In genomic region chr1:146039844-146040194, GRCh38 we compare ENCODE assay signal across 8 cellular contexts. TPM values are rescaled to one million over a fixed set of nuclear protein-coding genes. Genes with fewer than 3 reads are reported as not detected.
DNase-seq lines count a peak whose midpoint lies in the region; ATAC-seq and TF ChIP-seq lines count a peak whose summit lies in the region.

No MANE protein-coding gene starts in this region.

- peaks cover 33% of the 10 kb centered on the region for H3K4me1 ChIP-seq in suprapubic skin

- H3K9me3 Mint-ChIP-seq in T-helper 1 cell treated with Interleukin-12 subunit alpha and Interleukin-12 subunit beta and Interleukin-4 antibody, amounts not matched to agents 30 μg/mL and 1 μg/mL, for 36 hours: no peaks in the 10 kb centered on the region
- H3K9me3 Mint-ChIP-seq in T-cell (no peaks in the 10 kb centered on the region), immature natural killer cell (peaks cover 0 to 2% (median 0%) of the 10 kb centered on the region in 6 donors)

- DNase-seq in T-helper 1 cell: no peak
- DNase-seq in T-cell: no peak
- no peak for DNase-seq in immature natural killer cell
- DNase-seq in suprapubic skin (ENCODE audit: low spot score in 2 of 2): peak in 1 of 2 donors; percentile 62

- 45% methylated on average over 9 of the region's 9 CpGs for WGBS in suprapubic skin

- H3K4me3 Mint-ChIP-seq in T-helper 1 cell treated with Interleukin-12 subunit alpha and Interleukin-12 subunit beta and Interleukin-4 antibody, amounts not matched to agents 30 μg/mL and 1 μg/mL, for 36 hours: peak overlapping the region; percentile 4
- H3K4me3 Mint-ChIP-seq in T-cell (peak overlapping the region in 2 of 3 donors; percentile 18 to 96), immature natural killer cell (peak overlapping the region in 4 of 5 donors; percentile 5 to 95 (median 19))

- peak overlapping the region; percentile 67 for H3K4me3 ChIP-seq in suprapubic skin

- H3K36me3 Mint-ChIP-seq in T-helper 1 cell treated with Interleukin-12 subunit alpha and Interleukin-12 subunit beta and Interleukin-4 antibody, amounts not matched to agents 30 μg/mL and 1 μg/mL, for 36 hours (ENCODE audit: low read depth): no peaks in the 10 kb centered on the region
- H3K36me3 Mint-ChIP-seq in T-cell: no peaks in the 10 kb centered on the region
- H3K36me3 Mint-ChIP-seq in immature natural killer cell: no peaks in the 10 kb centered on the region

- H3K27ac ChIP-seq in suprapubic skin: peak overlapping the region; percentile 88

- no peak for TF ChIP-seq CTCF in suprapubic skin (IDR thresholded peaks at IDR 0.05)

- H3K27me3 ChIP-seq in suprapubic skin: no peaks in the 10 kb centered on the region

- no peak overlapping the region for H3K27ac Mint-ChIP-seq in T-helper 1 cell treated with Interleukin-12 subunit alpha and Interleukin-12 subunit beta and Interleukin-4 antibody, amounts not matched to agents 30 μg/mL and 1 μg/mL, for 36 hours
- H3K27ac Mint-ChIP-seq in T-cell (peak overlapping the region in 1 of 2 donors; percentile 82), immature natural killer cell (peak overlapping the region in 2 of 6 donors; percentile 5 to 45)

- peaks cover 20% of the 10 kb centered on the region for H3K27me3 Mint-ChIP-seq in T-helper 1 cell treated with Interleukin-12 subunit alpha and Interleukin-12 subunit beta and Interleukin-4 antibody, amounts not matched to agents 30 μg/mL and 1 μg/mL, for 36 hours (ENCODE audit: low read depth)
- H3K27me3 Mint-ChIP-seq in T-cell (peaks cover 0 to 6% of the 10 kb centered on the region in 2 donors), immature natural killer cell (ENCODE audit: low read depth in 3 of 3) (peaks cover 41 to 47% (median 41%) of the 10 kb centered on the region in 3 donors)

- H3K4me1 Mint-ChIP-seq in T-helper 1 cell treated with Interleukin-12 subunit alpha and Interleukin-12 subunit beta and Interleukin-4 antibody, amounts not matched to agents 30 μg/mL and 1 μg/mL, for 36 hours (ENCODE audit: low read depth): peaks cover 34% of the 10 kb centered on the region
- H3K4me1 Mint-ChIP-seq in T-cell: peaks cover 28 to 45% (median 35%) of the 10 kb centered on the region in 3 donors
- peaks cover 43 to 44% of the 10 kb centered on the region in 2 donors for H3K4me1 Mint-ChIP-seq in immature natural killer cell

- no peak for TF ChIP-seq POLR2A in suprapubic skin (IDR thresholded peaks at IDR 0.05)

- H3K9me3 ChIP-seq in suprapubic skin: no peaks in the 10 kb centered on the region

- no peak for TF ChIP-seq EP300 in suprapubic skin (IDR thresholded peaks at IDR 0.05)

- H3K36me3 ChIP-seq in suprapubic skin: no peaks in the 10 kb centered on the region

- CTCF ChIA-PET in T-cell (lab: Charles Lee): interaction anchor here (0.6 to 2.3 kb wide), 3 partner anchors 9 to 146 kb away, joined by 3 to 7 read pairs (median 6); no protein-coding TSS in a partner anchor

- POLR2A ChIA-PET in T-cell (lab: Charles Lee): interaction anchor here in 1 of 2 donors (0.7 kb wide), 1 partner anchor 168 kb away, joined by 4 read pairs; no protein-coding TSS in a partner anchor

- ATAC-seq in T-cell (replicated peaks in 1 of 4) (no peak), GM21529 (IDR thresholded peaks at IDR 0.05; ENCODE audit: unreplicated experiment) (no peak), HG03342 (IDR thresholded peaks at IDR 0.05; ENCODE audit: unreplicated experiment) (no peak), GM18498 (IDR thresholded peaks at IDR 0.05; ENCODE audit: unreplicated experiment) (no peak)

RNA-seq across cellular contexts. Expression of gene HJV, which starts 18.3 kb away (rescaled TPM):
- total RNA-seq in T-cell (not detected), suprapubic skin (not detected)
- not detected for polyA plus RNA-seq in immature natural killer cell

RNA-seq across cellular contexts. Expression of gene TXNIP, which starts 43.4 kb away (rescaled TPM):
- total RNA-seq in T-cell (1,000 to 10,000 TPM in 1 of 5 donors, 100 to 1,000 TPM in 4; 721 to 2,117 (median 773) TPM), suprapubic skin (1,000 to 10,000 TPM; 2,326 to 8,649 (median 2,541) TPM)
- 1,000 to 10,000 TPM; 3,408 to 4,367 (median 4,229) TPM for polyA plus RNA-seq in immature natural killer cell

Comparison
In these comparisons a context has a peak if more than half of its experiments do, and no peak if none do; other contexts are left out.
1. H3K4me3 Mint-ChIP-seq: peak in every context shown above with its lines; median percentile 57 in T-cell; 19 in immature natural killer cell; 4 in T-helper 1 cell treated with Interleukin-12 subunit alpha and Interleukin-12 subunit beta and Interleukin-4 antibody, amounts not matched to agents 30 μg/mL and 1 μg/mL, for 36 hours.